Comparison of ENCODE assay signal across 13 cellular contexts in the genomic region with DNA sequence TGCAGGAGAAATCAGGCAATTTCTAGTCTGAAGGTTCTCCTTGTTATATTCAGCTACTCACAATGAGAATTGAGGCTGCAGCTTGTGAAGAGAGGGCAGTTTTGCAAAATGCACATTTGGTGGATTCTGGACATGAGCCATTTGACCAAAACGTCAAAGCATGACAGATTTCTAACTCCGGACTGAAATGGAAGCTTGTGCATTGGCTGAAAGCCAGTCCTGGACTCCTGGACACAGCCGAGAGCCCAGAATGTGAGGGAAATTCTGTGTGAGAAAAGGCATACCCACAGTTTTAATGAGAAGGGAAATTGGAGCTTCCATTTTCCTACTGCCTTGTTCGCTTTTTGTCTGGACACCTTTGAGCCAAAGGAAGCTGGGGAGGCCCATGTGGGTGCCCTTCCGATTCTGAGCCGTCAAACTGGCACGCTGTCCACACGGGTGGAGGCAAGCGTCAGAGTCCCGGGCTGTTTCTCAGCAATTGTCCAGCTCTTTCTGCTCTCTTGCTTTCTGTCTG. TPM values are rescaled to one million over a fixed set of nuclear protein-coding genes. Genes with fewer than 3 reads are reported as not detected.
DNase-seq lines count a peak whose midpoint lies in the region; ATAC-seq and TF ChIP-seq lines count a peak whose summit lies in the region.
"Had no signal": no experiment of that assay in that cellular context is flagged by ENCODE, and none has a peak within 500 bp of the region (broad histone marks: within the 10 kb centered on the region; RNA-seq: fewer than 3 reads in every experiment).

No MANE protein-coding gene starts in this region.

- TF ChIP-seq RAD21 in Ishikawa (IDR thresholded peaks at IDR 0.05; ENCODE audit: low read depth) (no peak), liver (IDR thresholded peaks at IDR 0.05) (peak in 1 of 2 donors; percentile 43)

- DNase-seq in dorsolateral prefrontal cortex (peak in 3 of 10 donors; percentile 25 to 81 (median 44)), smooth muscle cell (lab: John Stamatoyannopoulos, UW; ENCODE audit: unreplicated experiment) (no peak), T-helper 9 cell (no peak)
- DNase-seq in effector memory CD4-positive, alpha-beta T cell, result no peak
- DNase-seq: activated effector memory CD4-positive, alpha-beta T cell treated with Interleukin-2 at 50 U/mL for 16 hours; natural killer cell; NCI-H226; stimulated activated CD4-positive, alpha-beta T cell treated with anti-CD3 and anti-CD28 coated beads, Interleukin-4, amount 100 ng/mL, for 1 hour had no signal

- peak in 1 of 56 donors; percentile 9 for TF ChIP-seq CTCF in dorsolateral prefrontal cortex (IDR thresholded peaks at IDR 0.05 in 54 of 56, conservative IDR thresholded peaks at IDR 0.05 in 2 of 56; ENCODE audit: low read depth in 1 of 56, partially characterized antibody in 56 of 56)
- no peak for TF ChIP-seq CTCF in liver (IDR thresholded peaks at IDR 0.05; ENCODE audit: low read depth, low read length, missing input control)
- no peak for TF ChIP-seq CTCF in smooth muscle cell (IDR thresholded peaks at IDR 0.05; ENCODE audit: borderline replicate concordance, insufficient read depth, poor library complexity, severe bottlenecking)

- H3K27me3 ChIP-seq in dorsolateral prefrontal cortex, result no peaks in the 10 kb centered on the region
- H3K27me3 ChIP-seq in liver (ENCODE audit: control insufficient read depth in 4 of 4, insufficient read depth in 4 of 4, low read length in 3 of 4), result no peaks in the 10 kb centered on the region
- H3K27me3 ChIP-seq in smooth muscle cell (ENCODE audit: low read depth), result no peaks in the 10 kb centered on the region
- no peaks in the 10 kb centered on the region for H3K27me3 ChIP-seq in effector memory CD4-positive, alpha-beta T cell (replicated peaks; ENCODE audit: control insufficient read depth, insufficient read depth, low read length, poor library complexity, severe bottlenecking)

- intact Hi-C loops in dorsolateral prefrontal cortex (cut with DNase I), result no loop called here

- WGBS in liver, result 17% methylated on average over 10 of the region's 10 CpGs
- whole genome bisulfite sequencing in smooth muscle cell (ENCODE audit: low lambda C conversion rate), result 60% methylated on average over 10 of the region's 10 CpGs

- TF ChIP-seq EP300 in Ishikawa (IDR thresholded peaks at IDR 0.05; ENCODE audit: borderline replicate concordance), result no peak

- H3K27ac ChIP-seq in dorsolateral prefrontal cortex, result peak overlapping the region in 54 of 59 donors; percentile 1 to 83 (median 54)
- H3K27ac ChIP-seq in liver (ENCODE audit: low read depth in 1 of 2, low read length in 2 of 2), result peak overlapping the region; percentile 47 to 65
- no peak overlapping the region for H3K27ac ChIP-seq in smooth muscle cell (ENCODE audit: low read depth)
- H3K27ac ChIP-seq in effector memory CD4-positive, alpha-beta T cell (ENCODE audit: insufficient read depth, low read length, poor library complexity, severe bottlenecking), result no peak overlapping the region

- H3K9ac ChIP-seq in liver (ENCODE audit: low read depth in 1 of 2, low read length in 2 of 2) (peak overlapping the region; percentile 1 to 71), smooth muscle cell (ENCODE audit: low read depth) (no peak overlapping the region)

- H3K4me3 ChIP-seq in dorsolateral prefrontal cortex (peak overlapping the region in 55 of 59 donors; percentile 1 to 60 (median 39)), liver (ENCODE audit: low read depth in 1 of 3, low read length in 3 of 3) (peak overlapping the region in 1 of 3 donors; percentile 7), smooth muscle cell (no peak overlapping the region)
- H3K4me3 ChIP-seq in effector memory CD4-positive, alpha-beta T cell (ENCODE audit: insufficient read depth, low read depth, low read length, poor library complexity, severe bottlenecking), result no peak overlapping the region

- H3K36me3 ChIP-seq in liver (ENCODE audit: control insufficient read depth in 4 of 4, insufficient read depth in 3 of 4, low read depth in 1 of 4, low read length in 3 of 4), result no peaks in the 10 kb centered on the region
- no peaks in the 10 kb centered on the region for H3K36me3 ChIP-seq in smooth muscle cell (ENCODE audit: low read depth)
- no peaks in the 10 kb centered on the region for H3K36me3 ChIP-seq in effector memory CD4-positive, alpha-beta T cell (ENCODE audit: control insufficient read depth, insufficient read depth, low read length)

- H2AFZ ChIP-seq in smooth muscle cell (ENCODE audit: low read depth), result peak overlapping the region; percentile 70

- H3F3A ChIP-seq in smooth muscle cell (ENCODE audit: low read depth), result no peaks in the 10 kb centered on the region

- H3K4me2 ChIP-seq in smooth muscle cell, result no peak overlapping the region

- peaks cover 10 to 42% (median 34%) of the 10 kb centered on the region in 4 donors for H3K4me1 ChIP-seq in liver (ENCODE audit: control insufficient read depth in 4 of 4, insufficient read depth in 4 of 4, low read length in 3 of 4)
- H3K4me1 ChIP-seq in smooth muscle cell (ENCODE audit: low read depth), result peaks cover 9% of the 10 kb centered on the region
- H3K4me1 ChIP-seq in effector memory CD4-positive, alpha-beta T cell (ENCODE audit: control insufficient read depth, insufficient read depth, low read length, poor library complexity, severe bottlenecking), result no peaks in the 10 kb centered on the region

- ATAC-seq in GM19328 (IDR thresholded peaks at IDR 0.05; ENCODE audit: unreplicated experiment) (no peak), GM21367 (IDR thresholded peaks at IDR 0.05; ENCODE audit: unreplicated experiment) (no peak)
- ATAC-seq: HCT116, natural killer cell had no signal

- H3K79me2 ChIP-seq in smooth muscle cell (ENCODE audit: low read depth), result no peaks in the 10 kb centered on the region

- H3K9me3 ChIP-seq in liver (ENCODE audit: control insufficient read depth in 4 of 4, low read length in 3 of 4), result no peaks in the 10 kb centered on the region
- H3K9me3 ChIP-seq in smooth muscle cell (replicated peaks; ENCODE audit: low read depth), result no peaks in the 10 kb centered on the region
- no peaks in the 10 kb centered on the region for H3K9me3 ChIP-seq in effector memory CD4-positive, alpha-beta T cell (ENCODE audit: control insufficient read depth, low read length)

- no peaks in the 10 kb centered on the region for H4K20me1 ChIP-seq in smooth muscle cell (ENCODE audit: low read depth)

TF ChIP-seq in Ishikawa, 13 proteins besides CTCF, POLR2A, EP300 and RAD21:
- no peak for TF ChIP-seq TEAD4 (IDR thresholded peaks at IDR 0.05)
- TF ChIP-seq, protein P1, sequence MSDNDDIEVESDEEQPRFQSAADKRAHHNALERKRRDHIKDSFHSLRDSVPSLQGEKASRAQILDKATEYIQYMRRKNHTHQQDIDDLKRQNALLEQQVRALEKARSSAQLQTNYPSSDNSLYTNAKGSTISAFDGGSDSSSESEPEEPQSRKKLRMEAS (IDR thresholded peaks at IDR 0.05), result 0 out of 2 replicates have a peak, but pooled peaks have one; percentile 39
- TF ChIP-seq NFIC (IDR thresholded peaks at IDR 0.05), result peak; percentile 50

TF ChIP-seq in liver, 16 proteins besides CTCF, POLR2A, EP300 and RAD21 (continues in another document):
- TF ChIP-seq SP1 (IDR thresholded peaks at IDR 0.05), result peak; percentile 41
- TF ChIP-seq, protein P2, sequence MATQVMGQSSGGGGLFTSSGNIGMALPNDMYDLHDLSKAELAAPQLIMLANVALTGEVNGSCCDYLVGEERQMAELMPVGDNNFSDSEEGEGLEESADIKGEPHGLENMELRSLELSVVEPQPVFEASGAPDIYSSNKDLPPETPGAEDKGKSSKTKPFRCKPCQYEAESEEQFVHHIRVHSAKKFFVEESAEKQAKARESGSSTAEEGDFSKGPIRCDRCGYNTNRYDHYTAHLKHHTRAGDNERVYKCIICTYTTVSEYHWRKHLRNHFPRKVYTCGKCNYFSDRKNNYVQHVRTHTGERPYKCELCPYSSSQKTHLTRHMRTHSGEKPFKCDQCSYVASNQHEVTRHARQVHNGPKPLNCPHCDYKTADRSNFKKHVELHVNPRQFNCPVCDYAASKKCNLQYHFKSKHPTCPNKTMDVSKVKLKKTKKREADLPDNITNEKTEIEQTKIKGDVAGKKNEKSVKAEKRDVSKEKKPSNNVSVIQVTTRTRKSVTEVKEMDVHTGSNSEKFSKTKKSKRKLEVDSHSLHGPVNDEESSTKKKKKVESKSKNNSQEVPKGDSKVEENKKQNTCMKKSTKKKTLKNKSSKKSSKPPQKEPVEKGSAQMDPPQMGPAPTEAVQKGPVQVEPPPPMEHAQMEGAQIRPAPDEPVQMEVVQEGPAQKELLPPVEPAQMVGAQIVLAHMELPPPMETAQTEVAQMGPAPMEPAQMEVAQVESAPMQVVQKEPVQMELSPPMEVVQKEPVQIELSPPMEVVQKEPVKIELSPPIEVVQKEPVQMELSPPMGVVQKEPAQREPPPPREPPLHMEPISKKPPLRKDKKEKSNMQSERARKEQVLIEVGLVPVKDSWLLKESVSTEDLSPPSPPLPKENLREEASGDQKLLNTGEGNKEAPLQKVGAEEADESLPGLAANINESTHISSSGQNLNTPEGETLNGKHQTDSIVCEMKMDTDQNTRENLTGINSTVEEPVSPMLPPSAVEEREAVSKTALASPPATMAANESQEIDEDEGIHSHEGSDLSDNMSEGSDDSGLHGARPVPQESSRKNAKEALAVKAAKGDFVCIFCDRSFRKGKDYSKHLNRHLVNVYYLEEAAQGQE (IDR thresholded peaks at IDR 0.05), result no peak
- no peak for TF ChIP-seq RXRA (IDR thresholded peaks at IDR 0.05)
- TF ChIP-seq TAF1 (conservative IDR thresholded peaks at IDR 0.05), result no peak
- TF ChIP-seq, protein P3, sequence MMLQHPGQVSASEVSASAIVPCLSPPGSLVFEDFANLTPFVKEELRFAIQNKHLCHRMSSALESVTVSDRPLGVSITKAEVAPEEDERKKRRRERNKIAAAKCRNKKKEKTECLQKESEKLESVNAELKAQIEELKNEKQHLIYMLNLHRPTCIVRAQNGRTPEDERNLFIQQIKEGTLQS (IDR thresholded peaks at IDR 0.05), result no peak
- TF ChIP-seq, protein P4, sequence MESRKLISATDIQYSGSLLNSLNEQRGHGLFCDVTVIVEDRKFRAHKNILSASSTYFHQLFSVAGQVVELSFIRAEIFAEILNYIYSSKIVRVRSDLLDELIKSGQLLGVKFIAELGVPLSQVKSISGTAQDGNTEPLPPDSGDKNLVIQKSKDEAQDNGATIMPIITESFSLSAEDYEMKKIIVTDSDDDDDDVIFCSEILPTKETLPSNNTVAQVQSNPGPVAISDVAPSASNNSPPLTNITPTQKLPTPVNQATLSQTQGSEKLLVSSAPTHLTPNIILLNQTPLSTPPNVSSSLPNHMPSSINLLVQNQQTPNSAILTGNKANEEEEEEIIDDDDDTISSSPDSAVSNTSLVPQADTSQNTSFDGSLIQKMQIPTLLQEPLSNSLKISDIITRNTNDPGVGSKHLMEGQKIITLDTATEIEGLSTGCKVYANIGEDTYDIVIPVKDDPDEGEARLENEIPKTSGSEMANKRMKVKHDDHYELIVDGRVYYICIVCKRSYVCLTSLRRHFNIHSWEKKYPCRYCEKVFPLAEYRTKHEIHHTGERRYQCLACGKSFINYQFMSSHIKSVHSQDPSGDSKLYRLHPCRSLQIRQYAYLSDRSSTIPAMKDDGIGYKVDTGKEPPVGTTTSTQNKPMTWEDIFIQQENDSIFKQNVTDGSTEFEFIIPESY (IDR thresholded peaks at IDR 0.05), result no peak

RNA-seq across cellular contexts. Expression of a gene that starts 23.7 kb away (rescaled TPM):
- total RNA-seq in dorsolateral prefrontal cortex (100 to 1,000 TPM in 11 of 120 experiments, 10 to 100 TPM in 109; 42.2 to 120 (median 82.5) TPM), liver (10 to 100 TPM; 16.1 to 31.0 TPM), smooth muscle cell (45.5 and 56.2 TPM in 2 replicates)
- polyA plus RNA-seq in liver (1 to 10 TPM; 5.3 to 8.3 TPM), smooth muscle cell (27.2 and 42.4 TPM in 2 replicates)

Comparison
In these comparisons a context has a peak if more than half of its experiments do, and no peak if none do; other contexts are left out.
1. H3K27ac ChIP-seq: peak in dorsolateral prefrontal cortex (54 of 59) and liver (2 of 2); none in smooth muscle cell (single experiment) and effector memory CD4-positive, alpha-beta T cell (single experiment).
2. H3K4me3 ChIP-seq: peak in dorsolateral prefrontal cortex (55 of 59); none in smooth muscle cell (single experiment) and effector memory CD4-positive, alpha-beta T cell (single experiment).